1 cellular context compared by ENCODE assay signal in genomic region chr11:69664103-69664775, GRCh38.
TF ChIP-seq lines count a peak whose summit lies in the region.

No MANE protein-coding gene starts in this region.

TF ChIP-seq in IMR-90, 13 proteins besides CTCF, POLR2A, EP300 and RAD21 (continued from another document):
- TF ChIP-seq FOS (IDR thresholded peaks at IDR 0.05; ENCODE audit: low read depth, low read length), result no peak
- no peak for TF ChIP-seq CEBPB (IDR thresholded peaks at IDR 0.05; ENCODE audit: low read depth, low read length)
- no peak for TF ChIP-seq ELK1 (IDR thresholded peaks at IDR 0.05; ENCODE audit: borderline replicate concordance, low read depth, low read length)
- no peak for TF ChIP-seq RFX5 (IDR thresholded peaks at IDR 0.05; ENCODE audit: low read depth, low read length)
- TF ChIP-seq SMC3 (IDR thresholded peaks at IDR 0.05; ENCODE audit: low read depth, low read length), result no peak
- no peak for TF ChIP-seq CHD1 (IDR thresholded peaks at IDR 0.05; ENCODE audit: low read depth, low read length)
- TF ChIP-seq MXI1 (IDR thresholded peaks at IDR 0.05; ENCODE audit: borderline replicate concordance, low read depth, low read length), result no peak
